Comparison of ENCODE assay signal across 7 cellular contexts in the genomic region with DNA sequence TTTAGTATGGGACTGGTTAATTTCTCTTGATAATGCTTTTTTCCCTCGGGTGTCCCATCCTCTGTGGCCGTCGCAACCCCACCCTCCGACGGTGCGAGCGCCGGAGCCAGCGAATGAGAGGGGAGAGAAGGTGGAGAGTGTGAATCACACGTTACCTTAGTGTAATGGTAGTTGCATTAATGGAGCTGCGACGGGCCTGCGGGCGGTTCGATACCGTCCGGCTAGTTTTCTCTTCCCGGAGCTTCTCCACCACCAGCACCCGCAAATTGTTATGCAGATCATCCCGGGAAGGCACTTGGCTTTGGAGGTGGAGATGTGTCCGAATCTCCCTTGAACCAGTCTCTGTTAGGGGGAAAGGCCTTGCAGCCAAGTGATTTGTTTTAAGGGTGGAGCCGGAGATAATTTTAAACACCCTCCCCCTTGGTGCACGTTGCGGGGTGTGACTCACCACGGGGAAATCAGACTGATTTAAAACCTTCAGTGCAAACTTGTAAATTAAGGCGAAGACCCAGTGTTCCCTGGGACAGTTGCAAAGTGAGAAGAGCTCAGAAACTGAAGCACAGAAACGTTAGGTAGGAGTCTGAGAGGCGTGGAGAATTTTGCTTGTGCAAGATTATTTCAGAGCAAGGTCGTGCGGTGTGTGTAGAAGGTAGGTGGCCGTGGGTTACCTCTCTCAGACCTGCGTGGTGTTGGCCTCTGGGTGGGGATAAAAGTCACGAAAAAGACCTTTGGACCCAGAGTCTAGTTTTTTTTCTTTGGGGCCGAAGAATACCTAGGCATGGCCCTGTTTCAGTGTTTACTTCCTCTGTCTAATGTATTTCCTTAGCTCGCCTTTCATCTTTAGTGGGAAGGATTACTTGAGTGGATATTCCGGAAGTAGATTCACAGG. TPM values are rescaled to one million over a fixed set of nuclear protein-coding genes. Genes with fewer than 3 reads are reported as not detected.
DNase-seq lines count a peak whose midpoint lies in the region; ATAC-seq lines count a peak whose summit lies in the region.

No MANE protein-coding gene starts in this region.

- H3K4me1 Mint-ChIP-seq in activated CD4-positive, alpha-beta memory T cell treated with anti-CD3 and anti-CD28 coated beads, Interleukin-2, amount 10 ng/mL, durations not matched to agents 7 days and 5 days = peaks cover 52% of the 10 kb centered on the region

- H3K36me3 Mint-ChIP-seq in activated CD4-positive, alpha-beta memory T cell treated with anti-CD3 and anti-CD28 coated beads, Interleukin-2, amount 10 ng/mL, durations not matched to agents 7 days and 5 days (ENCODE audit: low read depth) = peaks cover 9% of the 10 kb centered on the region

- no peaks in the 10 kb centered on the region for H3K36me3 ChIP-seq in effector memory CD4-positive, alpha-beta T cell (ENCODE audit: control insufficient read depth, insufficient read depth, low read length)
- no peaks in the 10 kb centered on the region for H3K36me3 ChIP-seq in mesodermal cell (ENCODE audit: control insufficient read depth, insufficient read depth, low read length)

- peak overlapping the region; percentile 78 for H3K4me3 Mint-ChIP-seq in activated CD4-positive, alpha-beta memory T cell treated with anti-CD3 and anti-CD28 coated beads, Interleukin-2, amount 10 ng/mL, durations not matched to agents 7 days and 5 days

- H3K27ac ChIP-seq in effector memory CD4-positive, alpha-beta T cell (ENCODE audit: insufficient read depth, low read length, poor library complexity, severe bottlenecking) = peak overlapping the region; percentile 85
- H3K27ac ChIP-seq in mesodermal cell (ENCODE audit: low read depth, low read length, severe bottlenecking) = peak overlapping the region; percentile 83

- peaks cover 33% of the 10 kb centered on the region for H3K4me1 ChIP-seq in effector memory CD4-positive, alpha-beta T cell (ENCODE audit: control insufficient read depth, insufficient read depth, low read length, poor library complexity, severe bottlenecking)
- H3K4me1 ChIP-seq in mesodermal cell (ENCODE audit: control insufficient read depth, insufficient read depth, low read length, poor library complexity, severe bottlenecking) = peaks cover 29% of the 10 kb centered on the region

- peak; percentile 33 for ATAC-seq in GM18517 (IDR thresholded peaks at IDR 0.05; ENCODE audit: unreplicated experiment)
- peak; percentile 32 for ATAC-seq in HG02852 (IDR thresholded peaks at IDR 0.05; ENCODE audit: unreplicated experiment)

- H3K27me3 ChIP-seq in effector memory CD4-positive, alpha-beta T cell (replicated peaks; ENCODE audit: control insufficient read depth, insufficient read depth, low read length, poor library complexity, severe bottlenecking) = no peaks in the 10 kb centered on the region

- CTCF ChIA-PET in activated CD4-positive, alpha-beta memory T cell treated with anti-CD3 and anti-CD28 coated beads, Interleukin-2, amount 10 ng/mL, durations not matched to agents 7 days and 5 days (lab: Charles Lee) = interaction anchor here (0.8 to 6.7 kb wide), 7 partner anchors 13 to 284 kb away, joined by 3 to 107 read pairs (median 11); a partner anchor contains a TSS

- H3K9me3 ChIP-seq in effector memory CD4-positive, alpha-beta T cell (ENCODE audit: control insufficient read depth, low read length) = no peaks in the 10 kb centered on the region
- no peaks in the 10 kb centered on the region for H3K9me3 ChIP-seq in mesodermal cell (ENCODE audit: control insufficient read depth, low read length)

- H3K27ac Mint-ChIP-seq in activated CD4-positive, alpha-beta memory T cell treated with anti-CD3 and anti-CD28 coated beads, Interleukin-2, amount 10 ng/mL, durations not matched to agents 7 days and 5 days = peak overlapping the region; percentile 95

- H3K27me3 Mint-ChIP-seq in activated CD4-positive, alpha-beta memory T cell treated with anti-CD3 and anti-CD28 coated beads, Interleukin-2, amount 10 ng/mL, durations not matched to agents 7 days and 5 days = no peaks in the 10 kb centered on the region

- H3K9me3 Mint-ChIP-seq in activated CD4-positive, alpha-beta memory T cell treated with anti-CD3 and anti-CD28 coated beads, Interleukin-2, amount 10 ng/mL, durations not matched to agents 7 days and 5 days = no peaks in the 10 kb centered on the region

- peak; percentile 55 for DNase-seq in NCI-H510A treated with DMSO at 0.1 percent for 48 hours (lab: John Stamatoyannopoulos, UW)
- DNase-seq in activated CD4-positive, alpha-beta memory T cell treated with anti-CD3 and anti-CD28 coated beads, Interleukin-2, amount 10 ng/mL, durations not matched to agents 7 days and 5 days = peak; percentile 83
- DNase-seq in effector memory CD4-positive, alpha-beta T cell = peak; percentile 56 to 71 (median 58)
- DNase-seq in stimulated activated CD8-positive, alpha-beta memory T cell treated with anti-CD3 and anti-CD28 coated beads, Interleukin-2, amount 100 ng/mL, for 48 hours (ENCODE audit: low read depth in 2 of 2) = peak; percentile 55 to 56

- POLR2A ChIA-PET in activated CD4-positive, alpha-beta memory T cell treated with anti-CD3 and anti-CD28 coated beads, Interleukin-2, amount 10 ng/mL, durations not matched to agents 7 days and 5 days (lab: Charles Lee) = interaction anchor here (0.8 to 9.9 kb wide), 17 partner anchors 9 to 455 kb away, joined by 3 to 396 read pairs (median 4); a partner anchor contains a TSS

- H3K4me3 ChIP-seq in effector memory CD4-positive, alpha-beta T cell (ENCODE audit: insufficient read depth, low read depth, low read length, poor library complexity, severe bottlenecking) = peak overlapping the region; percentile 90
- H3K4me3 ChIP-seq in mesodermal cell (ENCODE audit: extremely low read depth, insufficient read depth, low read length, poor library complexity, severe bottlenecking) = peak overlapping the region; percentile 77

- WGBS in mesodermal cell (ENCODE audit: insufficient coverage in 2 of 2), 2 experiments = 2 to 4% methylated on average over 9 to 11 of the region's 36 CpGs

RNA-seq across cellular contexts. Expression of a gene that starts 1.3 kb away (rescaled TPM):
- 10 to 100 TPM; 68.8 to 72.0 TPM for total RNA-seq in activated CD4-positive, alpha-beta memory T cell treated with anti-CD3 and anti-CD28 coated beads, Interleukin-2, amount 10 ng/mL, durations not matched to agents 7 days and 5 days
- 27.5 TPM for polyA plus RNA-seq in mesodermal cell (2013, experiment 1 of 2)
- polyA plus RNA-seq in mesodermal cell (2013, experiment 2 of 2) = 20.3 TPM

RNA-seq across cellular contexts. Expression of a gene that starts 43.9 kb away (rescaled TPM):
- not detected for total RNA-seq in activated CD4-positive, alpha-beta memory T cell treated with anti-CD3 and anti-CD28 coated beads, Interleukin-2, amount 10 ng/mL, durations not matched to agents 7 days and 5 days
- 0.96 TPM for polyA plus RNA-seq in mesodermal cell (2013, experiment 1 of 2)
- polyA plus RNA-seq in mesodermal cell (2013, experiment 2 of 2) = not detected

Comparison
In these comparisons a context has a peak if more than half of its experiments do, and no peak if none do; other contexts are left out.
1. Peak in every context shown above with its lines: DNase-seq, ATAC-seq, H3K4me3 ChIP-seq and H3K27ac ChIP-seq.